Comparison of ENCODE assay signal across 3 cellular contexts in the genomic region with DNA sequence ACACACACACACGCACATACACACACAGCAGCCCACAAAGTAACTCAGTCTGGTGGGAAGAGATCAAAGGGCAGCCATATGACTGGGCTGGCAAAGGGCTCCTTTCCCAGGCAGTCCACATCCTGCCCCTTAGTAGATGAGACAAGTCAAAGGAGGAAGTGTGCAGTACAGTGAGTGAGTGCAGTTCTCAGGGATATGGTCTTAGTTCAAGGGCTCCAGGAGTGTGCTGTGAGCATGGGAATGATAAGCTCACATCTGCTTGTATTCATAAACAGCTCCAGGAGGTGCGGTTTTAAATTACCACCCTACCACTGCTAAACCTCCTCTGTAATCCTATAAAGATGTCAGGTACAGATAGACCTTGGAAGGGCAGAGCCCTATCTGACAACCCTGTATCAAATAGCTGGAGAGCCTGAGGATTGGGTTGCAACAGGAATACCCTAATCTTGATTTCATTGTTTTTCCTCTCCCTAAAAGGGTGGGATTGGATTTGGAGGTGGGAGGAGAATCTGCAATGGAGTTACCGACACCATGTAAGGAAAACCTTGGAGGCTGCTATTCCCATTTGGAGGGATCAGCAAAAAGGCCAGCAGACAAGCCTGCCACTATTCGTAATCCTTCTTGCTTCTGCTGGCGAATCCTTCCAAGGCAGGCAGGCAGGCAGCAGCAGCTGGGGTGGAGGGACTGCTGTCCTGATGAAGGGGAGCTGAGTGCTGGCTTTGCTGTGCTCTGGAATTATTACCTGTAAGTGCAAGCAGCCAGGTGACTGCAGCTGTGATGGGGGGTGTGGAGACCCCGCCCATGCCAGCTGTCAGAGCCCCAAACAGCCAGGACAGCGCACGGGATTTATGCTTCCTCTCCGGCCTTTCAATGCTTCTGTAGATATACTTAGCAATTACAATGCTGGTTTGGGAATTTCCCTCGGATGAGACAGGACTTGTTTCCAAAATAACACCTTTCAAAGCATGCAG.
TF ChIP-seq lines count a peak whose summit lies in the region.

No MANE protein-coding gene starts in this region.

TF ChIP-seq in IMR-90, 13 proteins besides CTCF, POLR2A, EP300 and RAD21:
- TF ChIP-seq RCOR1 (IDR thresholded peaks at IDR 0.05; ENCODE audit: insufficient replicate concordance, low read length) (no peak), CEBPB (IDR thresholded peaks at IDR 0.05; ENCODE audit: low read depth, low read length) (no peak), CHD1 (IDR thresholded peaks at IDR 0.05; ENCODE audit: low read depth, low read length) (no peak), SMC3 (IDR thresholded peaks at IDR 0.05; ENCODE audit: low read depth, low read length) (no peak), RFX5 (IDR thresholded peaks at IDR 0.05; ENCODE audit: low read depth, low read length) (no peak), MXI1 (IDR thresholded peaks at IDR 0.05; ENCODE audit: borderline replicate concordance, low read depth, low read length) (no peak), MAZ (IDR thresholded peaks at IDR 0.05; ENCODE audit: borderline replicate concordance, low read depth, low read length) (no peak), FOS (IDR thresholded peaks at IDR 0.05; ENCODE audit: low read depth, low read length) (no peak)
- TF ChIP-seq, protein P1, sequence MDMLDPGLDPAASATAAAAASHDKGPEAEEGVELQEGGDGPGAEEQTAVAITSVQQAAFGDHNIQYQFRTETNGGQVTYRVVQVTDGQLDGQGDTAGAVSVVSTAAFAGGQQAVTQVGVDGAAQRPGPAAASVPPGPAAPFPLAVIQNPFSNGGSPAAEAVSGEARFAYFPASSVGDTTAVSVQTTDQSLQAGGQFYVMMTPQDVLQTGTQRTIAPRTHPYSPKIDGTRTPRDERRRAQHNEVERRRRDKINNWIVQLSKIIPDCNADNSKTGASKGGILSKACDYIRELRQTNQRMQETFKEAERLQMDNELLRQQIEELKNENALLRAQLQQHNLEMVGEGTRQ (IDR thresholded peaks at IDR 0.05; ENCODE audit: low read depth, low read length): no peak; the same call in 1 of the 2 replicates

TF ChIP-seq in WTC11, 78 proteins besides CTCF, POLR2A, EP300 and RAD21:
- TF ChIP-seq, protein P2, sequence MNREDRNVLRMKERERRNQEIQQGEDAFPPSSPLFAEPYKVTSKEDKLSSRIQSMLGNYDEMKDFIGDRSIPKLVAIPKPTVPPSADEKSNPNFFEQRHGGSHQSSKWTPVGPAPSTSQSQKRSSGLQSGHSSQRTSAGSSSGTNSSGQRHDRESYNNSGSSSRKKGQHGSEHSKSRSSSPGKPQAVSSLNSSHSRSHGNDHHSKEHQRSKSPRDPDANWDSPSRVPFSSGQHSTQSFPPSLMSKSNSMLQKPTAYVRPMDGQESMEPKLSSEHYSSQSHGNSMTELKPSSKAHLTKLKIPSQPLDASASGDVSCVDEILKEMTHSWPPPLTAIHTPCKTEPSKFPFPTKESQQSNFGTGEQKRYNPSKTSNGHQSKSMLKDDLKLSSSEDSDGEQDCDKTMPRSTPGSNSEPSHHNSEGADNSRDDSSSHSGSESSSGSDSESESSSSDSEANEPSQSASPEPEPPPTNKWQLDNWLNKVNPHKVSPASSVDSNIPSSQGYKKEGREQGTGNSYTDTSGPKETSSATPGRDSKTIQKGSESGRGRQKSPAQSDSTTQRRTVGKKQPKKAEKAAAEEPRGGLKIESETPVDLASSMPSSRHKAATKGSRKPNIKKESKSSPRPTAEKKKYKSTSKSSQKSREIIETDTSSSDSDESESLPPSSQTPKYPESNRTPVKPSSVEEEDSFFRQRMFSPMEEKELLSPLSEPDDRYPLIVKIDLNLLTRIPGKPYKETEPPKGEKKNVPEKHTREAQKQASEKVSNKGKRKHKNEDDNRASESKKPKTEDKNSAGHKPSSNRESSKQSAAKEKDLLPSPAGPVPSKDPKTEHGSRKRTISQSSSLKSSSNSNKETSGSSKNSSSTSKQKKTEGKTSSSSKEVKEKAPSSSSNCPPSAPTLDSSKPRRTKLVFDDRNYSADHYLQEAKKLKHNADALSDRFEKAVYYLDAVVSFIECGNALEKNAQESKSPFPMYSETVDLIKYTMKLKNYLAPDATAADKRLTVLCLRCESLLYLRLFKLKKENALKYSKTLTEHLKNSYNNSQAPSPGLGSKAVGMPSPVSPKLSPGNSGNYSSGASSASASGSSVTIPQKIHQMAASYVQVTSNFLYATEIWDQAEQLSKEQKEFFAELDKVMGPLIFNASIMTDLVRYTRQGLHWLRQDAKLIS (CRISPR knock-in tag; IDR thresholded peaks at IDR 0.05; ENCODE audit: borderline replicate concordance): no peak
- no peak for TF ChIP-seq RELA (CRISPR knock-in tag; IDR thresholded peaks at IDR 0.05; ENCODE audit: borderline replicate concordance)
- TF ChIP-seq, protein P3, sequence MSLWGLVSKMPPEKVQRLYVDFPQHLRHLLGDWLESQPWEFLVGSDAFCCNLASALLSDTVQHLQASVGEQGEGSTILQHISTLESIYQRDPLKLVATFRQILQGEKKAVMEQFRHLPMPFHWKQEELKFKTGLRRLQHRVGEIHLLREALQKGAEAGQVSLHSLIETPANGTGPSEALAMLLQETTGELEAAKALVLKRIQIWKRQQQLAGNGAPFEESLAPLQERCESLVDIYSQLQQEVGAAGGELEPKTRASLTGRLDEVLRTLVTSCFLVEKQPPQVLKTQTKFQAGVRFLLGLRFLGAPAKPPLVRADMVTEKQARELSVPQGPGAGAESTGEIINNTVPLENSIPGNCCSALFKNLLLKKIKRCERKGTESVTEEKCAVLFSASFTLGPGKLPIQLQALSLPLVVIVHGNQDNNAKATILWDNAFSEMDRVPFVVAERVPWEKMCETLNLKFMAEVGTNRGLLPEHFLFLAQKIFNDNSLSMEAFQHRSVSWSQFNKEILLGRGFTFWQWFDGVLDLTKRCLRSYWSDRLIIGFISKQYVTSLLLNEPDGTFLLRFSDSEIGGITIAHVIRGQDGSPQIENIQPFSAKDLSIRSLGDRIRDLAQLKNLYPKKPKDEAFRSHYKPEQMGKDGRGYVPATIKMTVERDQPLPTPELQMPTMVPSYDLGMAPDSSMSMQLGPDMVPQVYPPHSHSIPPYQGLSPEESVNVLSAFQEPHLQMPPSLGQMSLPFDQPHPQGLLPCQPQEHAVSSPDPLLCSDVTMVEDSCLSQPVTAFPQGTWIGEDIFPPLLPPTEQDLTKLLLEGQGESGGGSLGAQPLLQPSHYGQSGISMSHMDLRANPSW (CRISPR knock-in tag; conservative IDR thresholded peaks at IDR 0.05; ENCODE audit: low read depth): no peak
- no peak for TF ChIP-seq MXD4 (CRISPR knock-in tag; IDR thresholded peaks at IDR 0.05; ENCODE audit: borderline replicate concordance)
- no peak for TF ChIP-seq JUN (CRISPR knock-in tag; IDR thresholded peaks at IDR 0.05)
- TF ChIP-seq OVOL2 (CRISPR knock-in tag; IDR thresholded peaks at IDR 0.05; ENCODE audit: borderline replicate concordance): no peak
- TF ChIP-seq RORB (CRISPR knock-in tag; IDR thresholded peaks at IDR 0.05): no peak
- TF ChIP-seq HMGA2 (CRISPR knock-in tag; IDR thresholded peaks at IDR 0.05): no peak

TF ChIP-seq in HepG2, 621 proteins besides CTCF, POLR2A, EP300 and RAD21:
- TF ChIP-seq ZNF441 (CRISPR knock-in tag; IDR thresholded peaks at IDR 0.05; ENCODE audit: borderline replicate concordance) (no peak), NR2F2 (IDR thresholded peaks at IDR 0.05; ENCODE audit: borderline replicate concordance, low read depth) (no peak), LCORL (IDR thresholded peaks at IDR 0.05) (no peak), LCORL (CRISPR knock-in tag; IDR thresholded peaks at IDR 0.05) (no peak), ZNF205 (CRISPR knock-in tag; IDR thresholded peaks at IDR 0.05) (peak; percentile 97), ZSCAN30 (CRISPR knock-in tag; IDR thresholded peaks at IDR 0.05) (no peak), HNF4A (CRISPR knock-in tag; IDR thresholded peaks at IDR 0.05) (peak; percentile 38; the same call in 1 of the 2 replicates), ZNF782 (CRISPR knock-in tag; IDR thresholded peaks at IDR 0.05; ENCODE audit: borderline replicate concordance) (no peak), CBX5 (CRISPR knock-in tag; IDR thresholded peaks at IDR 0.05; ENCODE audit: borderline replicate concordance) (no peak), FOXC1 (CRISPR knock-in tag; IDR thresholded peaks at IDR 0.05; ENCODE audit: borderline replicate concordance) (no peak), GABPB1 (CRISPR knock-in tag; IDR thresholded peaks at IDR 0.05) (no peak), ZNF841 (CRISPR knock-in tag; IDR thresholded peaks at IDR 0.05; ENCODE audit: borderline replicate concordance) (no peak), ZBTB20 (CRISPR knock-in tag; IDR thresholded peaks at IDR 0.05; ENCODE audit: borderline replicate concordance, low read depth) (no peak), SNAI1 (CRISPR knock-in tag; IDR thresholded peaks at IDR 0.05; ENCODE audit: borderline replicate concordance) (no peak), KLF15 (CRISPR knock-in tag; IDR thresholded peaks at IDR 0.05; ENCODE audit: borderline replicate concordance) (no peak)
- TF ChIP-seq, protein P4, sequence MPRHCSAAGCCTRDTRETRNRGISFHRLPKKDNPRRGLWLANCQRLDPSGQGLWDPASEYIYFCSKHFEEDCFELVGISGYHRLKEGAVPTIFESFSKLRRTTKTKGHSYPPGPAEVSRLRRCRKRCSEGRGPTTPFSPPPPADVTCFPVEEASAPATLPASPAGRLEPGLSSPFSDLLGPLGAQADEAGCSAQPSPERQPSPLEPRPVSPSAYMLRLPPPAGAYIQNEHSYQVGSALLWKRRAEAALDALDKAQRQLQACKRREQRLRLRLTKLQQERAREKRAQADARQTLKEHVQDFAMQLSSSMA (CRISPR knock-in tag; IDR thresholded peaks at IDR 0.05): no peak
- TF ChIP-seq, protein P5, sequence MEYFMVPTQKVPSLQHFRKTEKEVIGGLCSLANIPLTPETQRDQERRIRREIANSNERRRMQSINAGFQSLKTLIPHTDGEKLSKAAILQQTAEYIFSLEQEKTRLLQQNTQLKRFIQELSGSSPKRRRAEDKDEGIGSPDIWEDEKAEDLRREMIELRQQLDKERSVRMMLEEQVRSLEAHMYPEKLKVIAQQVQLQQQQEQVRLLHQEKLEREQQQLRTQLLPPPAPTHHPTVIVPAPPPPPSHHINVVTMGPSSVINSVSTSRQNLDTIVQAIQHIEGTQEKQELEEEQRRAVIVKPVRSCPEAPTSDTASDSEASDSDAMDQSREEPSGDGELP (IDR thresholded peaks at IDR 0.05; ENCODE audit: borderline replicate concordance, low read depth): 0 out of 2 replicates have a peak, but pooled peaks have one; percentile 41
- TF ChIP-seq, protein P6, sequence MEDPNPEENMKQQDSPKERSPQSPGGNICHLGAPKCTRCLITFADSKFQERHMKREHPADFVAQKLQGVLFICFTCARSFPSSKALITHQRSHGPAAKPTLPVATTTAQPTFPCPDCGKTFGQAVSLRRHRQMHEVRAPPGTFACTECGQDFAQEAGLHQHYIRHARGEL (CRISPR knock-in tag; IDR thresholded peaks at IDR 0.05): no peak
- TF ChIP-seq, protein P7, sequence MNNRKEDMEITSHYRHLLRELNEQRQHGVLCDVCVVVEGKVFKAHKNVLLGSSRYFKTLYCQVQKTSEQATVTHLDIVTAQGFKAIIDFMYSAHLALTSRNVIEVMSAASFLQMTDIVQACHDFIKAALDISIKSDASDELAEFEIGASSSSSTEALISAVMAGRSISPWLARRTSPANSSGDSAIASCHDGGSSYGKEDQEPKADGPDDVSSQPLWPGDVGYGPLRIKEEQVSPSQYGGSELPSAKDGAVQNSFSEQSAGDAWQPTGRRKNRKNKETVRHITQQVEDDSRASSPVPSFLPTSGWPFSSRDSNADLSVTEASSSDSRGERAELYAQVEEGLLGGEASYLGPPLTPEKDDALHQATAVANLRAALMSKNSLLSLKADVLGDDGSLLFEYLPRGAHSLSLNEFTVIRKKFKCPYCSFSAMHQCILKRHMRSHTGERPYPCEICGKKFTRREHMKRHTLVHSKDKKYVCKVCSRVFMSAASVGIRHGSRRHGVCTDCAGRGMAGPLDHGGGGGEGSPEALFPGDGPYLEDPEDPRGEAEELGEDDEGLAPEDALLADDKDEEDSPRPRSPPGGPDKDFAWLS (CRISPR knock-in tag; IDR thresholded peaks at IDR 0.05; ENCODE audit: borderline replicate concordance): no peak
